Comparison of ENCODE assay signal across 23 cellular contexts in genomic region chr14:69776875-69777453, GRCh38. TPM values are rescaled to one million over a fixed set of nuclear protein-coding genes. Genes with fewer than 3 reads are reported as not detected.
A peak's percentile ranks its signal among the peaks of the same experiment; 100 is the strongest.
DNase-seq lines count a peak whose midpoint lies in the region; ATAC-seq and TF ChIP-seq lines count a peak whose summit lies in the region.
"Had no signal": no experiment of that assay in that cellular context is flagged by ENCODE, and none has a peak within 500 bp of the region (broad histone marks: within the 10 kb centered on the region; RNA-seq: fewer than 3 reads in every experiment).

No MANE protein-coding gene starts in this region.

- CTCF ChIA-PET in activated CD8-positive, alpha-beta memory T cell treated with anti-CD3 and anti-CD28 coated beads, Interleukin-2, amount 10 ng/mL, durations not matched to agents 7 days and 5 days (lab: Charles Lee): interaction anchor here (0.5 to 1.7 kb wide), 3 partner anchors 10 to 1047 kb away, joined by 3 to 4 read pairs (median 4); partner anchors contain the start of gene SRSF5

- H3K14ac ChIP-seq in trophoblast cell (ENCODE audit: low read length): no peak overlapping the region

- no peaks in the 10 kb centered on the region for H3K27me3 Mint-ChIP-seq in activated CD8-positive, alpha-beta memory T cell treated with anti-CD3 and anti-CD28 coated beads, Interleukin-2, amount 10 ng/mL, durations not matched to agents 7 days and 5 days
- H3K27me3 Mint-ChIP-seq in HFFc6 (ENCODE audit: insufficient read depth): peaks cover 15% of the 10 kb centered on the region; the same call in 1 of the 2 replicates
- no peaks in the 10 kb centered on the region for H3K27me3 Mint-ChIP-seq in activated naive CD8-positive, alpha-beta T cell treated with anti-CD3 and anti-CD28 coated beads, Interleukin-2, amount 10 ng/mL, durations not matched to agents 7 days and 5 days
- H3K27me3 Mint-ChIP-seq: dendritic cell treated with granulocyte-macrophage colony-stimulating factor and Interleukin-4, amounts not matched to agents 40 ng/mL and 50 ng/mL, for 4 days had no signal

- no peak overlapping the region for H2AFZ ChIP-seq in trophoblast cell (ENCODE audit: insufficient read depth, low read length, poor library complexity)

- TF ChIP-seq CTCF in HFFc6 (IDR thresholded peaks at IDR 0.05): no peak

- no peak overlapping the region for H3K4me3 ChIP-seq in trophoblast cell (ENCODE audit: low read depth, low read length)
- H3K4me3 ChIP-seq: heart right ventricle, uterus had no signal

- H3K27ac Mint-ChIP-seq in activated CD8-positive, alpha-beta memory T cell treated with anti-CD3 and anti-CD28 coated beads, Interleukin-2, amount 10 ng/mL, durations not matched to agents 7 days and 5 days: peak overlapping the region; percentile 50
- peak overlapping the region; percentile 2; the same call in 1 of the 2 replicates for H3K27ac Mint-ChIP-seq in HFFc6
- peak overlapping the region; percentile 71 for H3K27ac Mint-ChIP-seq in activated naive CD8-positive, alpha-beta T cell treated with anti-CD3 and anti-CD28 coated beads, Interleukin-2, amount 10 ng/mL, durations not matched to agents 7 days and 5 days
- H3K27ac Mint-ChIP-seq: dendritic cell treated with granulocyte-macrophage colony-stimulating factor and Interleukin-4, amounts not matched to agents 40 ng/mL and 50 ng/mL, for 4 days had no signal

- no peak overlapping the region for H2AK5ac ChIP-seq in trophoblast cell (ENCODE audit: low read length)

- no peak overlapping the region for H3K18ac ChIP-seq in trophoblast cell (ENCODE audit: low read length)

- H3K27ac ChIP-seq in trophoblast cell (ENCODE audit: low read depth, low read length): no peak overlapping the region
- H3K27ac ChIP-seq: RWPE1, uterus had no signal

- H3K4me1 Mint-ChIP-seq in activated CD8-positive, alpha-beta memory T cell treated with anti-CD3 and anti-CD28 coated beads, Interleukin-2, amount 10 ng/mL, durations not matched to agents 7 days and 5 days: peaks cover 48% of the 10 kb centered on the region
- peaks cover 16% of the 10 kb centered on the region; the same call in 1 of the 2 replicates for H3K4me1 Mint-ChIP-seq in HFFc6 (ENCODE audit: low read depth)
- peaks cover 44% of the 10 kb centered on the region for H3K4me1 Mint-ChIP-seq in activated naive CD8-positive, alpha-beta T cell treated with anti-CD3 and anti-CD28 coated beads, Interleukin-2, amount 10 ng/mL, durations not matched to agents 7 days and 5 days

- H3K36me3 Mint-ChIP-seq in activated CD8-positive, alpha-beta memory T cell treated with anti-CD3 and anti-CD28 coated beads, Interleukin-2, amount 10 ng/mL, durations not matched to agents 7 days and 5 days: peaks cover 77% of the 10 kb centered on the region
- H3K36me3 Mint-ChIP-seq in HFFc6 (ENCODE audit: low read depth): peaks cover 74% of the 10 kb centered on the region
- peaks cover 70% of the 10 kb centered on the region for H3K36me3 Mint-ChIP-seq in activated naive CD8-positive, alpha-beta T cell treated with anti-CD3 and anti-CD28 coated beads, Interleukin-2, amount 10 ng/mL, durations not matched to agents 7 days and 5 days

- H2BK120ac ChIP-seq in trophoblast cell (ENCODE audit: insufficient read depth, low read length, poor library complexity): no peak overlapping the region

- DNase-seq in activated CD8-positive, alpha-beta memory T cell treated with anti-CD3 and anti-CD28 coated beads, Interleukin-2, amount 10 ng/mL, durations not matched to agents 7 days and 5 days: peak; percentile 7
- DNase-seq in activated CD8-positive, alpha-beta memory T cell treated with anti-CD3 and anti-CD28 coated beads for 24 hours: no peak
- DNase-seq in HFFc6 (no peak), trophoblast cell (peak; percentile 23 to 77), NCI-H2029 (lab: John Stamatoyannopoulos, UW) (no peak), KG1 (lab: John Stamatoyannopoulos, UW) (no peak), NOMO-1 treated with DMSO at 0.1 percent for 48 hours (lab: John Stamatoyannopoulos, UW; ENCODE audit: unreplicated experiment) (no peak)
- no peak for DNase-seq in activated naive CD8-positive, alpha-beta T cell treated with anti-CD3 and anti-CD28 coated beads, Interleukin-2, amount 10 ng/mL, durations not matched to agents 7 days and 5 days
- DNase-seq: activated CD4-positive, alpha-beta T cell treated with anti-CD3 and anti-CD28 coated beads for 48 hours; amniotic stem cell; C1 segment of cervical spinal cord; heart right ventricle; left ventricle myocardium superior; NCI-H1417 treated with DMSO at 0.1 percent for 48 hours; NCI-H526; stimulated activated CD4-positive, alpha-beta T cell treated with anti-CD3 and anti-CD28 coated beads, Interleukin-12 subunit alpha, Interleukin-12 subunit beta, amount 100 ng/mL, for 4 hours; uterus had no signal

- H2BK5ac ChIP-seq in trophoblast cell (ENCODE audit: low read depth, low read length, poor library complexity): no peak overlapping the region

- POLR2A ChIA-PET in activated naive CD8-positive, alpha-beta T cell treated with anti-CD3 and anti-CD28 coated beads, Interleukin-2, amount 10 ng/mL, durations not matched to agents 7 days and 5 days (lab: Charles Lee): interaction anchor here (5.6 kb wide), 1 partner anchor 10 kb away, joined by 19 read pairs; the partner anchor contains the start of gene SRSF5

- WGBS in trophoblast cell (ENCODE audit: extremely low coverage, insufficient coverage, insufficient read length): no CpG with 5 or more reads among the region's 4 CpGs

- H3K23ac ChIP-seq in trophoblast cell (ENCODE audit: low read length): no peak overlapping the region

- no peaks in the 10 kb centered on the region for H3K9me3 Mint-ChIP-seq in activated CD8-positive, alpha-beta memory T cell treated with anti-CD3 and anti-CD28 coated beads, Interleukin-2, amount 10 ng/mL, durations not matched to agents 7 days and 5 days (ENCODE audit: low read depth)
- no peaks in the 10 kb centered on the region for H3K9me3 Mint-ChIP-seq in HFFc6
- no peaks in the 10 kb centered on the region for H3K9me3 Mint-ChIP-seq in activated naive CD8-positive, alpha-beta T cell treated with anti-CD3 and anti-CD28 coated beads, Interleukin-2, amount 10 ng/mL, durations not matched to agents 7 days and 5 days
- H3K9me3 Mint-ChIP-seq: dendritic cell treated with granulocyte-macrophage colony-stimulating factor and Interleukin-4, amounts not matched to agents 40 ng/mL and 50 ng/mL, for 4 days had no signal

- no peaks in the 10 kb centered on the region for H3K79me2 ChIP-seq in trophoblast cell (ENCODE audit: control insufficient read depth, insufficient read depth, low read length, poor library complexity)

- H3K4me2 ChIP-seq in trophoblast cell (ENCODE audit: low read length): no peak overlapping the region

- no peak for ATAC-seq in activated CD8-positive, alpha-beta memory T cell treated with anti-CD3 and anti-CD28 coated beads, Interleukin-2, amount 10 ng/mL, durations not matched to agents 7 days and 5 days
- no peak for ATAC-seq in activated naive CD8-positive, alpha-beta T cell treated with anti-CD3 and anti-CD28 coated beads, Interleukin-2, amount 10 ng/mL, durations not matched to agents 7 days and 5 days (ENCODE audit: low read depth)
- ATAC-seq: heart right ventricle, left ventricle myocardium superior, SK-N-SH treated with all-trans-retinoic acid at 6 μM for 48 hours had no signal

- H3K4ac ChIP-seq in trophoblast cell (ENCODE audit: low read depth, low read length): no peak overlapping the region

- H3K4me3 Mint-ChIP-seq in activated CD8-positive, alpha-beta memory T cell treated with anti-CD3 and anti-CD28 coated beads, Interleukin-2, amount 10 ng/mL, durations not matched to agents 7 days and 5 days: no peak overlapping the region
- no peak overlapping the region for H3K4me3 Mint-ChIP-seq in HFFc6
- peak overlapping the region; percentile 47 for H3K4me3 Mint-ChIP-seq in activated naive CD8-positive, alpha-beta T cell treated with anti-CD3 and anti-CD28 coated beads, Interleukin-2, amount 10 ng/mL, durations not matched to agents 7 days and 5 days
- H3K4me3 Mint-ChIP-seq: dendritic cell treated with granulocyte-macrophage colony-stimulating factor and Interleukin-4, amounts not matched to agents 40 ng/mL and 50 ng/mL, for 4 days had no signal

- no peaks in the 10 kb centered on the region for H3K27me3 ChIP-seq in trophoblast cell (ENCODE audit: insufficient read depth, low read length)
- H3K27me3 ChIP-seq: heart right ventricle, uterus had no signal

- no peak overlapping the region for H4K91ac ChIP-seq in trophoblast cell (ENCODE audit: low read depth, low read length)

- no peak overlapping the region for H4K8ac ChIP-seq in trophoblast cell (ENCODE audit: low read depth, low read length)

- no peak overlapping the region for H3K9ac ChIP-seq in trophoblast cell (ENCODE audit: low read length)

- H3K4me1 ChIP-seq in trophoblast cell (ENCODE audit: control insufficient read depth in 1 of 2, insufficient read depth in 2 of 2, low read length in 2 of 2): no peaks in the 10 kb centered on the region

- no peaks in the 10 kb centered on the region for H3K9me3 ChIP-seq in trophoblast cell (ENCODE audit: insufficient read depth, low read depth, low read length)
- H3K9me3 ChIP-seq: heart right ventricle, uterus had no signal

- H3K79me1 ChIP-seq in trophoblast cell (ENCODE audit: low read length): no peaks in the 10 kb centered on the region

- no peak overlapping the region for H4K12ac ChIP-seq in trophoblast cell (ENCODE audit: low read depth, low read length)

- H3K36me3 ChIP-seq in trophoblast cell (ENCODE audit: control insufficient read depth in 1 of 2, insufficient read depth in 2 of 2, low read length in 2 of 2): peaks cover 18 to 42% of the 10 kb centered on the region in 2 experiments
- H3K36me3 ChIP-seq: uterus had no signal

- no peak overlapping the region for H2BK12ac ChIP-seq in trophoblast cell (ENCODE audit: low read length)

RNA-seq across cellular contexts. Expression of gene SRSF5, which starts 10.0 kb away (rescaled TPM):
- total RNA-seq in activated CD8-positive, alpha-beta memory T cell treated with anti-CD3 and anti-CD28 coated beads, Interleukin-2, amount 10 ng/mL, durations not matched to agents 7 days and 5 days: 100 to 1,000 TPM; 335 to 407 TPM
- 100 to 1,000 TPM; 162 to 221 (median 185) TPM for total RNA-seq in HFFc6 (2021; fragmentation: NEBNext Ultra II Directional; extraction: Animal tissue kit (Norgen Biotek cat#: 25700))
- 100 to 1,000 TPM; 565 to 587 TPM for total RNA-seq in activated naive CD8-positive, alpha-beta T cell treated with anti-CD3 and anti-CD28 coated beads, Interleukin-2, amount 10 ng/mL, durations not matched to agents 7 days and 5 days
- polyA plus RNA-seq in trophoblast cell (2013): 200 TPM in 2 replicates

RNA-seq across cellular contexts. Expression of gene SLC10A1, which starts 20.1 kb away (rescaled TPM):
- total RNA-seq in activated CD8-positive, alpha-beta memory T cell treated with anti-CD3 and anti-CD28 coated beads, Interleukin-2, amount 10 ng/mL, durations not matched to agents 7 days and 5 days: not detected
- not detected for total RNA-seq in HFFc6 (2021; fragmentation: NEBNext Ultra II Directional; extraction: Animal tissue kit (Norgen Biotek cat#: 25700))
- not detected for total RNA-seq in activated naive CD8-positive, alpha-beta T cell treated with anti-CD3 and anti-CD28 coated beads, Interleukin-2, amount 10 ng/mL, durations not matched to agents 7 days and 5 days
- polyA plus RNA-seq in trophoblast cell (2013): 0.07 TPM in 2 replicates
- total RNA-seq: A673, G401, heart right ventricle, left ventricle myocardium superior, renal cortical epithelial cell, uterus had no signal
- polyA plus RNA-seq: heart right ventricle had no signal

Comparison
In these comparisons a context has a peak if more than half of its experiments do, and no peak if none do; other contexts are left out.
1. DNase-seq: peak in activated CD8-positive, alpha-beta memory T cell treated with anti-CD3 and anti-CD28 coated beads, Interleukin-2, amount 10 ng/mL, durations not matched to agents 7 days and 5 days (single experiment) and trophoblast cell (2 of 2); none in activated CD8-positive, alpha-beta memory T cell treated with anti-CD3 and anti-CD28 coated beads for 24 hours (single experiment), HFFc6 (single experiment), activated naive CD8-positive, alpha-beta T cell treated with anti-CD3 and anti-CD28 coated beads, Interleukin-2, amount 10 ng/mL, durations not matched to agents 7 days and 5 days (single experiment), NCI-H2029 (single experiment), KG1 (single experiment) and NOMO-1 treated with DMSO at 0.1 percent for 48 hours (single experiment).
2. H3K27ac Mint-ChIP-seq: peak in every context shown above with its lines; median percentile 71 in activated naive CD8-positive, alpha-beta T cell treated with anti-CD3 and anti-CD28 coated beads, Interleukin-2, amount 10 ng/mL, durations not matched to agents 7 days and 5 days; 50 in activated CD8-positive, alpha-beta memory T cell treated with anti-CD3 and anti-CD28 coated beads, Interleukin-2, amount 10 ng/mL, durations not matched to agents 7 days and 5 days; 2 in HFFc6.